In the genomic region with DNA sequence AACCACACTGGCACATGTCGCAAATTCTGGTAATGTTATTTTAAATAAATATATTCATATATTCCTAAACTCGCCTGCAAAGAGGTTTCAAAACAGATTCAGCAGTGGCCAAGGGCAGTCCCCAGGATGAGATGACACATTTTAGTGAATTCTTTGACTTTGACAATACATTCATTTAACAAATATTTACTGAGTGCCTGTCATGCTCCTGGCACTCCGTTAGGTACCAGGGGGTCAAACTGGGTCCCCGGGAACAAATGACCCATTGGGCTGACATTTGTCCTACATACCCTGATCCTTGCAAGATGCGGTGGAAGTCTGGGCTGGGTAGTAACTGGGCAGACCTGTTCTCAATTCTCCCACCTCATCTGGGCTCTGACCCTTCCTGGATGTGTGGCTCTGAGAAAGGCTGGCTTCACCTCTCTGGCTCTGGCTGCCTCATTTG, we compare ENCODE assay signal across 1 cellular context.
TF ChIP-seq lines count a peak whose summit lies in the region.

No MANE protein-coding gene starts in this region.

TF ChIP-seq in HepG2, 621 proteins besides CTCF, POLR2A, EP300 and RAD21 (continued from another document):
- TF ChIP-seq, protein P1, sequence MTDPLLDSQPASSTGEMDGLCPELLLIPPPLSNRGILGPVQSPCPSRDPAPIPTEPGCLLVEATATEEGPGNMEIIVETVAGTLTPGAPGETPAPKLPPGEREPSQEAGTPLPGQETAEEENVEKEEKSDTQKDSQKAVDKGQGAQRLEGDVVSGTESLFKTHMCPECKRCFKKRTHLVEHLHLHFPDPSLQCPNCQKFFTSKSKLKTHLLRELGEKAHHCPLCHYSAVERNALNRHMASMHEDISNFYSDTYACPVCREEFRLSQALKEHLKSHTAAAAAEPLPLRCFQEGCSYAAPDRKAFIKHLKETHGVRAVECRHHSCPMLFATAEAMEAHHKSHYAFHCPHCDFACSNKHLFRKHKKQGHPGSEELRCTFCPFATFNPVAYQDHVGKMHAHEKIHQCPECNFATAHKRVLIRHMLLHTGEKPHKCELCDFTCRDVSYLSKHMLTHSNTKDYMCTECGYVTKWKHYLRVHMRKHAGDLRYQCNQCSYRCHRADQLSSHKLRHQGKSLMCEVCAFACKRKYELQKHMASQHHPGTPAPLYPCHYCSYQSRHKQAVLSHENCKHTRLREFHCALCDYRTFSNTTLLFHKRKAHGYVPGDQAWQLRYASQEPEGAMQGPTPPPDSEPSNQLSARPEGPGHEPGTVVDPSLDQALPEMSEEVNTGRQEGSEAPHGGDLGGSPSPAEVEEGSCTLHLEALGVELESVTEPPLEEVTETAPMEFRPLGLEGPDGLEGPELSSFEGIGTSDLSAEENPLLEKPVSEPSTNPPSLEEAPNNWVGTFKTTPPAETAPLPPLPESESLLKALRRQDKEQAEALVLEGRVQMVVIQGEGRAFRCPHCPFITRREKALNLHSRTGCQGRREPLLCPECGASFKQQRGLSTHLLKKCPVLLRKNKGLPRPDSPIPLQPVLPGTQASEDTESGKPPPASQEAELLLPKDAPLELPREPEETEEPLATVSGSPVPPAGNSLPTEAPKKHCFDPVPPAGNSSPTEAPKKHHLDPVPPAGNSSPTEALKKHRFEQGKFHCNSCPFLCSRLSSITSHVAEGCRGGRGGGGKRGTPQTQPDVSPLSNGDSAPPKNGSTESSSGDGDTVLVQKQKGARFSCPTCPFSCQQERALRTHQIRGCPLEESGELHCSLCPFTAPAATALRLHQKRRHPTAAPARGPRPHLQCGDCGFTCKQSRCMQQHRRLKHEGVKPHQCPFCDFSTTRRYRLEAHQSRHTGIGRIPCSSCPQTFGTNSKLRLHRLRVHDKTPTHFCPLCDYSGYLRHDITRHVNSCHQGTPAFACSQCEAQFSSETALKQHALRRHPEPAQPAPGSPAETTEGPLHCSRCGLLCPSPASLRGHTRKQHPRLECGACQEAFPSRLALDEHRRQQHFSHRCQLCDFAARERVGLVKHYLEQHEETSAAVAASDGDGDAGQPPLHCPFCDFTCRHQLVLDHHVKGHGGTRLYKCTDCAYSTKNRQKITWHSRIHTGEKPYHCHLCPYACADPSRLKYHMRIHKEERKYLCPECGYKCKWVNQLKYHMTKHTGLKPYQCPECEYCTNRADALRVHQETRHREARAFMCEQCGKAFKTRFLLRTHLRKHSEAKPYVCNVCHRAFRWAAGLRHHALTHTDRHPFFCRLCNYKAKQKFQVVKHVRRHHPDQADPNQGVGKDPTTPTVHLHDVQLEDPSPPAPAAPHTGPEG (CRISPR knock-in tag; IDR thresholded peaks at IDR 0.05) = no peak
- TF ChIP-seq SOX13 (IDR thresholded peaks at IDR 0.05) (no peak), SOX13 (CRISPR knock-in tag; conservative IDR thresholded peaks at IDR 0.05 in 1 of 2, IDR thresholded peaks at IDR 0.05 in 1 of 2) (peak in 1 of 2 experiments; percentile 68; a peak in 1 of 4 replicates), LCORL (IDR thresholded peaks at IDR 0.05) (no peak), LCORL (CRISPR knock-in tag; IDR thresholded peaks at IDR 0.05) (no peak), SAP130 (CRISPR knock-in tag; IDR thresholded peaks at IDR 0.05; ENCODE audit: low read depth) (peak; percentile 37; the same call in 1 of the 2 replicates), ZFP82 (CRISPR knock-in tag; IDR thresholded peaks at IDR 0.05; ENCODE audit: borderline replicate concordance) (no peak), ATM (IDR thresholded peaks at IDR 0.05; ENCODE audit: borderline replicate concordance) (no peak), ZNF230 (CRISPR knock-in tag; IDR thresholded peaks at IDR 0.05) (no peak), FOXK1 (CRISPR knock-in tag; IDR thresholded peaks at IDR 0.05; ENCODE audit: borderline replicate concordance, low read depth) (no peak), NAIF1 (CRISPR knock-in tag; IDR thresholded peaks at IDR 0.05; ENCODE audit: borderline replicate concordance) (no peak), ARID2 (CRISPR knock-in tag; IDR thresholded peaks at IDR 0.05; ENCODE audit: borderline replicate concordance) (no peak), RAD51 (IDR thresholded peaks at IDR 0.05; ENCODE audit: borderline replicate concordance) (no peak), ZNF17 (CRISPR knock-in tag; IDR thresholded peaks at IDR 0.05) (no peak), FOSL2 (CRISPR knock-in tag; IDR thresholded peaks at IDR 0.05) (peak; percentile 71), MED8 (CRISPR knock-in tag; IDR thresholded peaks at IDR 0.05; ENCODE audit: insufficient replicate concordance) (no peak), REXO4 (CRISPR knock-in tag; IDR thresholded peaks at IDR 0.05; ENCODE audit: borderline replicate concordance) (no peak), HOXA9 (CRISPR knock-in tag; IDR thresholded peaks at IDR 0.05; ENCODE audit: borderline replicate concordance) (no peak), GFI1 (CRISPR knock-in tag; IDR thresholded peaks at IDR 0.05; ENCODE audit: borderline replicate concordance) (no peak), AGO2 (optimal IDR thresholded peaks at IDR 0.05; ENCODE audit: low read depth, low read length) (no peak), NR2F6 (IDR thresholded peaks at IDR 0.05) (no peak), NR2F6 (CRISPR knock-in tag; IDR thresholded peaks at IDR 0.05) (0 out of 2 replicates have a peak, but pooled peaks have one; percentile 10), SOX5 (CRISPR knock-in tag; IDR thresholded peaks at IDR 0.05; ENCODE audit: borderline replicate concordance) (peak; percentile 50), BCL6 (CRISPR knock-in tag; IDR thresholded peaks at IDR 0.05) (peak; percentile 36), RXRB (CRISPR knock-in tag; IDR thresholded peaks at IDR 0.05; ENCODE audit: borderline replicate concordance) (peak; percentile 82), ZNF615 (CRISPR knock-in tag; IDR thresholded peaks at IDR 0.05; ENCODE audit: borderline replicate concordance) (no peak), ATF7 (IDR thresholded peaks at IDR 0.05) (no peak), ATF7 (CRISPR knock-in tag; IDR thresholded peaks at IDR 0.05) (no peak)
- TF ChIP-seq, protein P2, sequence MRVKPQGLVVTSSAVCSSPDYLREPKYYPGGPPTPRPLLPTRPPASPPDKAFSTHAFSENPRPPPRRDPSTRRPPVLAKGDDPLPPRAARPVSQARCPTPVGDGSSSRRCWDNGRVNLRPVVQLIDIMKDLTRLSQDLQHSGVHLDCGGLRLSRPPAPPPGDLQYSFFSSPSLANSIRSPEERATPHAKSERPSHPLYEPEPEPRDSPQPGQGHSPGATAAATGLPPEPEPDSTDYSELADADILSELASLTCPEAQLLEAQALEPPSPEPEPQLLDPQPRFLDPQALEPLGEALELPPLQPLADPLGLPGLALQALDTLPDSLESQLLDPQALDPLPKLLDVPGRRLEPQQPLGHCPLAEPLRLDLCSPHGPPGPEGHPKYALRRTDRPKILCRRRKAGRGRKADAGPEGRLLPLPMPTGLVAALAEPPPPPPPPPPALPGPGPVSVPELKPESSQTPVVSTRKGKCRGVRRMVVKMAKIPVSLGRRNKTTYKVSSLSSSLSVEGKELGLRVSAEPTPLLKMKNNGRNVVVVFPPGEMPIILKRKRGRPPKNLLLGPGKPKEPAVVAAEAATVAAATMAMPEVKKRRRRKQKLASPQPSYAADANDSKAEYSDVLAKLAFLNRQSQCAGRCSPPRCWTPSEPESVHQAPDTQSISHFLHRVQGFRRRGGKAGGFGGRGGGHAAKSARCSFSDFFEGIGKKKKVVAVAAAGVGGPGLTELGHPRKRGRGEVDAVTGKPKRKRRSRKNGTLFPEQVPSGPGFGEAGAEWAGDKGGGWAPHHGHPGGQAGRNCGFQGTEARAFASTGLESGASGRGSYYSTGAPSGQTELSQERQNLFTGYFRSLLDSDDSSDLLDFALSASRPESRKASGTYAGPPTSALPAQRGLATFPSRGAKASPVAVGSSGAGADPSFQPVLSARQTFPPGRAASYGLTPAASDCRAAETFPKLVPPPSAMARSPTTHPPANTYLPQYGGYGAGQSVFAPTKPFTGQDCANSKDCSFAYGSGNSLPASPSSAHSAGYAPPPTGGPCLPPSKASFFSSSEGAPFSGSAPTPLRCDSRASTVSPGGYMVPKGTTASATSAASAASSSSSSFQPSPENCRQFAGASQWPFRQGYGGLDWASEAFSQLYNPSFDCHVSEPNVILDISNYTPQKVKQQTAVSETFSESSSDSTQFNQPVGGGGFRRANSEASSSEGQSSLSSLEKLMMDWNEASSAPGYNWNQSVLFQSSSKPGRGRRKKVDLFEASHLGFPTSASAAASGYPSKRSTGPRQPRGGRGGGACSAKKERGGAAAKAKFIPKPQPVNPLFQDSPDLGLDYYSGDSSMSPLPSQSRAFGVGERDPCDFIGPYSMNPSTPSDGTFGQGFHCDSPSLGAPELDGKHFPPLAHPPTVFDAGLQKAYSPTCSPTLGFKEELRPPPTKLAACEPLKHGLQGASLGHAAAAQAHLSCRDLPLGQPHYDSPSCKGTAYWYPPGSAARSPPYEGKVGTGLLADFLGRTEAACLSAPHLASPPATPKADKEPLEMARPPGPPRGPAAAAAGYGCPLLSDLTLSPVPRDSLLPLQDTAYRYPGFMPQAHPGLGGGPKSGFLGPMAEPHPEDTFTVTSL (CRISPR knock-in tag; IDR thresholded peaks at IDR 0.05; ENCODE audit: borderline replicate concordance) = no peak
- TF ChIP-seq, protein P3, sequence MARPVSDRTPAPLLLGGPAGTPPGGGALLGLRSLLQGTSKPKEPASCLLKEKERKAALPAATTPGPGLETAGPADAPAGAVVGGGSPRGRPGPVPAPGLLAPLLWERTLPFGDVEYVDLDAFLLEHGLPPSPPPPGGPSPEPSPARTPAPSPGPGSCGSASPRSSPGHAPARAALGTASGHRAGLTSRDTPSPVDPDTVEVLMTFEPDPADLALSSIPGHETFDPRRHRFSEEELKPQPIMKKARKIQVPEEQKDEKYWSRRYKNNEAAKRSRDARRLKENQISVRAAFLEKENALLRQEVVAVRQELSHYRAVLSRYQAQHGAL (CRISPR knock-in tag; IDR thresholded peaks at IDR 0.05; ENCODE audit: not compliant biosample characterization) = no peak
- TF ChIP-seq, protein P4, sequence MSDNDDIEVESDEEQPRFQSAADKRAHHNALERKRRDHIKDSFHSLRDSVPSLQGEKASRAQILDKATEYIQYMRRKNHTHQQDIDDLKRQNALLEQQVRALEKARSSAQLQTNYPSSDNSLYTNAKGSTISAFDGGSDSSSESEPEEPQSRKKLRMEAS (IDR thresholded peaks at IDR 0.05) = no peak
- TF ChIP-seq, protein P5, sequence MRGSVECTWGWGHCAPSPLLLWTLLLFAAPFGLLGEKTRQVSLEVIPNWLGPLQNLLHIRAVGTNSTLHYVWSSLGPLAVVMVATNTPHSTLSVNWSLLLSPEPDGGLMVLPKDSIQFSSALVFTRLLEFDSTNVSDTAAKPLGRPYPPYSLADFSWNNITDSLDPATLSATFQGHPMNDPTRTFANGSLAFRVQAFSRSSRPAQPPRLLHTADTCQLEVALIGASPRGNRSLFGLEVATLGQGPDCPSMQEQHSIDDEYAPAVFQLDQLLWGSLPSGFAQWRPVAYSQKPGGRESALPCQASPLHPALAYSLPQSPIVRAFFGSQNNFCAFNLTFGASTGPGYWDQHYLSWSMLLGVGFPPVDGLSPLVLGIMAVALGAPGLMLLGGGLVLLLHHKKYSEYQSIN (CRISPR knock-in tag; IDR thresholded peaks at IDR 0.05; ENCODE audit: borderline replicate concordance) = no peak
- TF ChIP-seq, protein P6, sequence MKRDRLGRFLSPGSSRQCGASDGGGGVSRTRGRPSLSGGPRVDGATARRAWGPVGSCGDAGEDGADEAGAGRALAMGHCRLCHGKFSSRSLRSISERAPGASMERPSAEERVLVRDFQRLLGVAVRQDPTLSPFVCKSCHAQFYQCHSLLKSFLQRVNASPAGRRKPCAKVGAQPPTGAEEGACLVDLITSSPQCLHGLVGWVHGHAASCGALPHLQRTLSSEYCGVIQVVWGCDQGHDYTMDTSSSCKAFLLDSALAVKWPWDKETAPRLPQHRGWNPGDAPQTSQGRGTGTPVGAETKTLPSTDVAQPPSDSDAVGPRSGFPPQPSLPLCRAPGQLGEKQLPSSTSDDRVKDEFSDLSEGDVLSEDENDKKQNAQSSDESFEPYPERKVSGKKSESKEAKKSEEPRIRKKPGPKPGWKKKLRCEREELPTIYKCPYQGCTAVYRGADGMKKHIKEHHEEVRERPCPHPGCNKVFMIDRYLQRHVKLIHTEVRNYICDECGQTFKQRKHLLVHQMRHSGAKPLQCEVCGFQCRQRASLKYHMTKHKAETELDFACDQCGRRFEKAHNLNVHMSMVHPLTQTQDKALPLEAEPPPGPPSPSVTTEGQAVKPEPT (CRISPR knock-in tag; IDR thresholded peaks at IDR 0.05; ENCODE audit: low read depth) = no peak
- TF ChIP-seq, protein P7, sequence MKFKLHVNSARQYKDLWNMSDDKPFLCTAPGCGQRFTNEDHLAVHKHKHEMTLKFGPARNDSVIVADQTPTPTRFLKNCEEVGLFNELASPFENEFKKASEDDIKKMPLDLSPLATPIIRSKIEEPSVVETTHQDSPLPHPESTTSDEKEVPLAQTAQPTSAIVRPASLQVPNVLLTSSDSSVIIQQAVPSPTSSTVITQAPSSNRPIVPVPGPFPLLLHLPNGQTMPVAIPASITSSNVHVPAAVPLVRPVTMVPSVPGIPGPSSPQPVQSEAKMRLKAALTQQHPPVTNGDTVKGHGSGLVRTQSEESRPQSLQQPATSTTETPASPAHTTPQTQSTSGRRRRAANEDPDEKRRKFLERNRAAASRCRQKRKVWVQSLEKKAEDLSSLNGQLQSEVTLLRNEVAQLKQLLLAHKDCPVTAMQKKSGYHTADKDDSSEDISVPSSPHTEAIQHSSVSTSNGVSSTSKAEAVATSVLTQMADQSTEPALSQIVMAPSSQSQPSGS (CRISPR knock-in tag; IDR thresholded peaks at IDR 0.05) = no peak
- TF ChIP-seq, protein P8, sequence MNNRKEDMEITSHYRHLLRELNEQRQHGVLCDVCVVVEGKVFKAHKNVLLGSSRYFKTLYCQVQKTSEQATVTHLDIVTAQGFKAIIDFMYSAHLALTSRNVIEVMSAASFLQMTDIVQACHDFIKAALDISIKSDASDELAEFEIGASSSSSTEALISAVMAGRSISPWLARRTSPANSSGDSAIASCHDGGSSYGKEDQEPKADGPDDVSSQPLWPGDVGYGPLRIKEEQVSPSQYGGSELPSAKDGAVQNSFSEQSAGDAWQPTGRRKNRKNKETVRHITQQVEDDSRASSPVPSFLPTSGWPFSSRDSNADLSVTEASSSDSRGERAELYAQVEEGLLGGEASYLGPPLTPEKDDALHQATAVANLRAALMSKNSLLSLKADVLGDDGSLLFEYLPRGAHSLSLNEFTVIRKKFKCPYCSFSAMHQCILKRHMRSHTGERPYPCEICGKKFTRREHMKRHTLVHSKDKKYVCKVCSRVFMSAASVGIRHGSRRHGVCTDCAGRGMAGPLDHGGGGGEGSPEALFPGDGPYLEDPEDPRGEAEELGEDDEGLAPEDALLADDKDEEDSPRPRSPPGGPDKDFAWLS (CRISPR knock-in tag; IDR thresholded peaks at IDR 0.05; ENCODE audit: borderline replicate concordance) = no peak
- TF ChIP-seq, protein P9, sequence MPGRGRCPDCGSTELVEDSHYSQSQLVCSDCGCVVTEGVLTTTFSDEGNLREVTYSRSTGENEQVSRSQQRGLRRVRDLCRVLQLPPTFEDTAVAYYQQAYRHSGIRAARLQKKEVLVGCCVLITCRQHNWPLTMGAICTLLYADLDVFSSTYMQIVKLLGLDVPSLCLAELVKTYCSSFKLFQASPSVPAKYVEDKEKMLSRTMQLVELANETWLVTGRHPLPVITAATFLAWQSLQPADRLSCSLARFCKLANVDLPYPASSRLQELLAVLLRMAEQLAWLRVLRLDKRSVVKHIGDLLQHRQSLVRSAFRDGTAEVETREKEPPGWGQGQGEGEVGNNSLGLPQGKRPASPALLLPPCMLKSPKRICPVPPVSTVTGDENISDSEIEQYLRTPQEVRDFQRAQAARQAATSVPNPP (CRISPR knock-in tag; IDR thresholded peaks at IDR 0.05) = no peak
